8 cellular contexts compared by ENCODE assay signal in the genomic region with DNA sequence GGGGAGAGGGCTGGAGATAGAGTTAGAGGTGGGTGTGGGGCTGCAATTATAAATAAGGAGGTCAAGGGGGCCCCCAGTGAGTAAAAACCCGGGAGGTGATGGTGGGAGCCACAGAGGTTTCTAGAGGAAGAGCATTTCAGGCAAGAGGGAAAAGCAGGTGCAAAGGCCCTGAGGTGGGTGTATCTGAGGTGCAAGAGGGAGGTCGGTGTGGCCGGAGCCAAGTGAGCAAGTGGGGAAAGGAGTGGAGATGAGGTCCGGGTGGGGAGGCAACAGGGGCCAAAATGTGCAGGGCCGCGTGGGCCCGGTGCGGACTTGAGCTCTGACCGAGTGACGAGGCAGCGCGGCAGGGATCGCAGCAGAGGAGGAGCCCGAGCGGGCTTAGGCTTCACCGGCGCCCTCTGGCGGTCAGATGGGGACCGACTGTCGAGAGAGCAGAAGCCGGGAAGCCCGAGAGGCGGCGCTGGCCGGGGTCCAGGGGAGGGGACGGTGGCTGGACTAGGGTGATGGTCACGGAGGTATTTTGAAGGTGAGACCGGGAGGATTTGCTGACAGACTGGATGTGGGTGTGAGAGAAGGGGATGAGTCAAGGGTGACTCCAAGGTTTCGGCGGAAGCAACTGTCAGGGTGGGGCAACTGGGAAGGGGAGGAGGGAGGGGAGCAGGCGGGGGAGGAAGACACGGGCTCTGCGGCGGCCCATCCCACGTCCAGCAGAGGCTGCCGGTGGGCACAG. TPM values are rescaled to one million over a fixed set of nuclear protein-coding genes. Genes with fewer than 3 reads are reported as not detected.
DNase-seq lines count a peak whose midpoint lies in the region; ATAC-seq and TF ChIP-seq lines count a peak whose summit lies in the region.

No MANE protein-coding gene starts in this region.

- TF ChIP-seq EP300 in Ishikawa (IDR thresholded peaks at IDR 0.05; ENCODE audit: borderline replicate concordance): no peak

- DNase-seq in DMS 273 treated with DMSO at 0.1 percent for 48 hours (lab: John Stamatoyannopoulos, UW) (peak; percentile 30), Panc1 (ENCODE audit: low read depth, low spot score) (peak; percentile 47), fibroblast of gingiva (ENCODE audit: low read depth) (peak; percentile 70)
- peak; percentile 91 to 92 for DNase-seq in activated T-cell treated with anti-CD3 and anti-CD28 coated beads, Interleukin-2, amount 50 U/mL, for 72 hours
- peak; percentile 65 to 92 (median 81) for DNase-seq in naive thymus-derived CD4-positive, alpha-beta T cell
- peak; percentile 72 to 76 for DNase-seq in stimulated activated CD8-positive, alpha-beta memory T cell treated with anti-CD3 and anti-CD28 coated beads, Interleukin-7, amount 100 ng/mL, for 48 hours (ENCODE audit: extremely low read depth in 1 of 2, low read depth in 1 of 2)

- intact Hi-C loops in Panc1 (cut with micrococcal nuclease; ENCODE audit: unreplicated experiment): no loop called here
- intact Hi-C loops in naive thymus-derived CD4-positive, alpha-beta T cell (cut with micrococcal nuclease): loop anchor here (1.0 to 10.0 kb wide), 9 partner anchors 8 to 322 kb away; partner anchors contain the start of genes DBP (in 1 of the 2), RPL18 (in 1 of the 2) and SPHK2 (in 1 of the 2)

- ATAC-seq in Panc1 (peak; percentile 93), HG02973 (IDR thresholded peaks at IDR 0.05; ENCODE audit: unreplicated experiment) (no peak)
- peak; percentile 87 for ATAC-seq in activated T-cell treated with anti-CD3 and anti-CD28 coated beads, Interleukin-2, amount 50 U/mL, for 72 hours (replicated peaks in 1 of 2)
- peak; percentile 92 for ATAC-seq in naive thymus-derived CD4-positive, alpha-beta T cell

- H3K4me1 Mint-ChIP-seq in activated T-cell treated with anti-CD3 and anti-CD28 coated beads, Interleukin-2, amount 50 U/mL, for 72 hours (ENCODE audit: low read depth): peaks cover 28% of the 10 kb centered on the region
- peaks cover 11 to 27% (median 15%) of the 10 kb centered on the region in 7 donors for H3K4me1 Mint-ChIP-seq in naive thymus-derived CD4-positive, alpha-beta T cell

- H3K9me3 ChIP-seq in Panc1 (ENCODE audit: control insufficient read depth, insufficient read depth, low read depth, low read length): no peaks in the 10 kb centered on the region
- no peaks in the 10 kb centered on the region for H3K9me3 ChIP-seq in naive thymus-derived CD4-positive, alpha-beta T cell (ENCODE audit: control insufficient read depth in 2 of 3, low read length in 3 of 3)

- H3K27me3 ChIP-seq in Panc1 (ENCODE audit: control insufficient read depth, insufficient read depth, low read length): no peaks in the 10 kb centered on the region
- H3K27me3 ChIP-seq in naive thymus-derived CD4-positive, alpha-beta T cell (ENCODE audit: control insufficient read depth in 2 of 2, insufficient read depth in 2 of 2, low read length in 2 of 2): no peaks in the 10 kb centered on the region

- BruUV-seq in Panc1 (replicated peaks; lab: Mats Ljungman, UMichigan): no TSS peak

- H3K36me3 Mint-ChIP-seq in activated T-cell treated with anti-CD3 and anti-CD28 coated beads, Interleukin-2, amount 50 U/mL, for 72 hours (ENCODE audit: insufficient read depth in 2 of 2): peaks cover 0 to 2% of the 10 kb centered on the region in 2 donors
- H3K36me3 Mint-ChIP-seq in naive thymus-derived CD4-positive, alpha-beta T cell: peaks cover 0 to 8% (median 0%) of the 10 kb centered on the region in 5 donors

- peak; percentile 63 for TF ChIP-seq RAD21 in Ishikawa (IDR thresholded peaks at IDR 0.05; ENCODE audit: low read depth)

- no peak overlapping the region for H3K27ac Mint-ChIP-seq in activated T-cell treated with anti-CD3 and anti-CD28 coated beads, Interleukin-2, amount 50 U/mL, for 72 hours
- H3K27ac Mint-ChIP-seq in naive thymus-derived CD4-positive, alpha-beta T cell: peak overlapping the region in 6 of 9 donors; percentile 37 to 86 (median 78)

- CTCF ChIA-PET in Panc1 (lab: Charles Lee): interaction anchor here (0.6 to 1.0 kb wide), 4 partner anchors 22 to 335 kb away, joined by 3 to 4 read pairs (median 3); no protein-coding TSS in a partner anchor
- CTCF ChIA-PET in naive thymus-derived CD4-positive, alpha-beta T cell (lab: Charles Lee): interaction anchor here (0.6 to 1.5 kb wide), 9 partner anchors 20 to 1127 kb away, joined by 3 to 9 read pairs (median 3); partner anchors contain the start of genes RPL18 and SPHK2

- in situ Hi-C loops in Panc1 (cut with HindIII; ENCODE audit: low pct_unique_long_range_greater_than_20kb, low sequenced_read_pairs): no loop called here

- H3K4me3 ChIP-seq in Panc1 (ENCODE audit: low read depth in 2 of 2, low read length in 2 of 2): peak overlapping the region; percentile 39 to 60
- H3K4me3 ChIP-seq in naive thymus-derived CD4-positive, alpha-beta T cell (ENCODE audit: low read length): no peak overlapping the region

- H3K27ac ChIP-seq in Panc1 (ENCODE audit: low read length): no peak overlapping the region
- no peak overlapping the region for H3K27ac ChIP-seq in naive thymus-derived CD4-positive, alpha-beta T cell (ENCODE audit: low read depth, low read length)

- POLR2A ChIA-PET in Panc1 (lab: Charles Lee): no interaction called here
- POLR2A ChIA-PET in naive thymus-derived CD4-positive, alpha-beta T cell (lab: Charles Lee): interaction anchor here (1.4 kb wide), 1 partner anchor 108 kb away, joined by 4 read pairs; no protein-coding TSS in a partner anchor

- H3K4me3 Mint-ChIP-seq in activated T-cell treated with anti-CD3 and anti-CD28 coated beads, Interleukin-2, amount 50 U/mL, for 72 hours: peak overlapping the region; percentile 50 to 77
- peak overlapping the region; percentile 51 to 93 (median 78) for H3K4me3 Mint-ChIP-seq in naive thymus-derived CD4-positive, alpha-beta T cell

- H3K4me1 ChIP-seq in Panc1 (ENCODE audit: control insufficient read depth, insufficient read depth, low read length): 0 out of 2 replicates have a peak, but pooled peaks cover 4% of the 10 kb centered on the region
- H3K4me1 ChIP-seq in naive thymus-derived CD4-positive, alpha-beta T cell (ENCODE audit: control insufficient read depth in 2 of 2, insufficient read depth in 2 of 2, low read length in 2 of 2): peaks cover 0 to 3% of the 10 kb centered on the region in 2 donors

- peak; percentile 94 for TF ChIP-seq CTCF in Panc1 (IDR thresholded peaks at IDR 0.05)

- H3K27me3 Mint-ChIP-seq in activated T-cell treated with anti-CD3 and anti-CD28 coated beads, Interleukin-2, amount 50 U/mL, for 72 hours (ENCODE audit: low read depth): no peaks in the 10 kb centered on the region
- peaks cover 0 to 5% (median 0%) of the 10 kb centered on the region in 5 donors for H3K27me3 Mint-ChIP-seq in naive thymus-derived CD4-positive, alpha-beta T cell

- H3K36me3 ChIP-seq in Panc1 (ENCODE audit: control insufficient read depth, insufficient read depth, low read length): no peaks in the 10 kb centered on the region
- H3K36me3 ChIP-seq in naive thymus-derived CD4-positive, alpha-beta T cell (ENCODE audit: control insufficient read depth in 2 of 3, insufficient read depth in 3 of 3, low read length in 3 of 3): no peaks in the 10 kb centered on the region

- H3K9me3 Mint-ChIP-seq in activated T-cell treated with anti-CD3 and anti-CD28 coated beads, Interleukin-2, amount 50 U/mL, for 72 hours: no peaks in the 10 kb centered on the region
- H3K9me3 Mint-ChIP-seq in naive thymus-derived CD4-positive, alpha-beta T cell: peaks cover 0 to 2% (median 0%) of the 10 kb centered on the region in 11 donors

TF ChIP-seq in Ishikawa, 13 proteins besides CTCF, POLR2A, EP300 and RAD21:
- TF ChIP-seq, protein P1, sequence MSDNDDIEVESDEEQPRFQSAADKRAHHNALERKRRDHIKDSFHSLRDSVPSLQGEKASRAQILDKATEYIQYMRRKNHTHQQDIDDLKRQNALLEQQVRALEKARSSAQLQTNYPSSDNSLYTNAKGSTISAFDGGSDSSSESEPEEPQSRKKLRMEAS (IDR thresholded peaks at IDR 0.05): peak; percentile 55; the same call in 1 of the 2 replicates
- TF ChIP-seq YY1 (IDR thresholded peaks at IDR 0.05; ENCODE audit: low read depth): no peak
- TF ChIP-seq NFIC (IDR thresholded peaks at IDR 0.05): peak; percentile 68

RNA-seq across cellular contexts. Expression of gene SPACA4, which starts 17.7 kb away (rescaled TPM):
- not detected for total RNA-seq in Panc1 (2021; ENCODE audit: unreplicated experiment)
- polyA plus RNA-seq in Panc1 (2012; ENCODE audit: insufficient read length): not detected
- total RNA-seq in activated T-cell treated with anti-CD3 and anti-CD28 coated beads, Interleukin-2, amount 50 U/mL, for 72 hours: not detected
- not detected for total RNA-seq in naive thymus-derived CD4-positive, alpha-beta T cell
- polyA plus RNA-seq in naive thymus-derived CD4-positive, alpha-beta T cell: not detected

RNA-seq across cellular contexts. Expression of gene FAM83E, which starts 26.0 kb away (rescaled TPM):
- 1.0 TPM for total RNA-seq in Panc1 (2021; ENCODE audit: unreplicated experiment)
- polyA plus RNA-seq in Panc1 (2012; ENCODE audit: insufficient read length): not detected
- 1 to 10 TPM; 7.5 to 8.5 TPM for total RNA-seq in activated T-cell treated with anti-CD3 and anti-CD28 coated beads, Interleukin-2, amount 50 U/mL, for 72 hours
- total RNA-seq in naive thymus-derived CD4-positive, alpha-beta T cell: 1 to 10 TPM in 3 of 5 experiments, under 1 TPM in 1, not detected in 1; 0.80 to 3.7 (median 2.9) TPM
- under 1 TPM in 1 of 2 donors, not detected in 1; 0.66 TPM for polyA plus RNA-seq in naive thymus-derived CD4-positive, alpha-beta T cell

RNA-seq across cellular contexts. Expression of gene RPL18, which starts 30.1 kb away (rescaled TPM):
- total RNA-seq in Panc1 (2021; ENCODE audit: unreplicated experiment): 670 TPM
- polyA plus RNA-seq in Panc1 (2012; ENCODE audit: insufficient read length): 1,127 TPM
- 1,000 to 10,000 TPM; 1,953 to 2,080 TPM for total RNA-seq in activated T-cell treated with anti-CD3 and anti-CD28 coated beads, Interleukin-2, amount 50 U/mL, for 72 hours
- total RNA-seq in naive thymus-derived CD4-positive, alpha-beta T cell: 1,000 to 10,000 TPM; 1,570 to 2,826 (median 2,745) TPM
- polyA plus RNA-seq in naive thymus-derived CD4-positive, alpha-beta T cell: 1,000 to 10,000 TPM; 2,813 to 2,817 TPM

RNA-seq across cellular contexts. Expression of gene SPHK2, which starts 30.5 kb away (rescaled TPM):
- 19.5 TPM for total RNA-seq in Panc1 (2021; ENCODE audit: unreplicated experiment)
- polyA plus RNA-seq in Panc1 (2012; ENCODE audit: insufficient read length): 20.0 TPM
- total RNA-seq in activated T-cell treated with anti-CD3 and anti-CD28 coated beads, Interleukin-2, amount 50 U/mL, for 72 hours: 10 to 100 TPM; 26.9 to 27.2 TPM
- 10 to 100 TPM; 20.1 to 34.7 (median 30.5) TPM for total RNA-seq in naive thymus-derived CD4-positive, alpha-beta T cell
- 10 to 100 TPM; 11.2 to 11.7 TPM for polyA plus RNA-seq in naive thymus-derived CD4-positive, alpha-beta T cell

RNA-seq across cellular contexts. Expression of gene SULT2B1, which starts 36.9 kb away (rescaled TPM):
- total RNA-seq in Panc1 (2021; ENCODE audit: unreplicated experiment): 3.6 TPM
- polyA plus RNA-seq in Panc1 (2012; ENCODE audit: insufficient read length): 7.1 TPM
- total RNA-seq in activated T-cell treated with anti-CD3 and anti-CD28 coated beads, Interleukin-2, amount 50 U/mL, for 72 hours: not detected
- not detected for total RNA-seq in naive thymus-derived CD4-positive, alpha-beta T cell
- under 1 TPM in 1 of 2 donors, not detected in 1; 0.41 TPM for polyA plus RNA-seq in naive thymus-derived CD4-positive, alpha-beta T cell

Comparison
In these comparisons a context has a peak if more than half of its experiments do, and no peak if none do; other contexts are left out.
1. DNase-seq: peak in every context shown above with its lines; median percentile 92 in activated T-cell treated with anti-CD3 and anti-CD28 coated beads, Interleukin-2, amount 50 U/mL, for 72 hours; 81 in naive thymus-derived CD4-positive, alpha-beta T cell; 74 in stimulated activated CD8-positive, alpha-beta memory T cell treated with anti-CD3 and anti-CD28 coated beads, Interleukin-7, amount 100 ng/mL, for 48 hours; 70 in fibroblast of gingiva; 47 in Panc1; 30 in DMS 273 treated with DMSO at 0.1 percent for 48 hours.